ENCODE assay signal across 1 cellular context in the genomic region with DNA sequence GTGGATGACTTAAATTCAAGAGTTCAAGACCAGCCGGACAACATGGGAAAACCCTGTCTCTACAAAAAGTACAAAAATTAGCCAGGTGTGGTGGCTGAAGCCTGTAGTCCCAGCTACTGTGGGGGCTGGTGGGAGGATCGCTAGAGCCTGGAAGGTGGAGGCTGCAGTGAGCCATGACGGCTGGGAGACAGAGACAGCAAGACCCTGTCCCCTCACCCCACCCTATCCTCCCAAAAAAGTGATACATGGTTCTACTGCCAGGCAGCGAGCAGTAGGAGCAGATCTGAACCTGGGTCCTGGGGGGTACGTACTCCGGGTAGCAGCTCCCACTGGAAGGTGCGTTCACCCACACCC.
TF ChIP-seq lines count a peak whose summit lies in the region.

No MANE protein-coding gene starts in this region.

TF ChIP-seq in HepG2, 621 proteins besides CTCF, POLR2A, EP300 and RAD21 (continued from another document and continues in another):
- TF ChIP-seq MAFF (IDR thresholded peaks at IDR 0.05; ENCODE audit: low read depth, low read length), result no peak
- TF ChIP-seq ZNF101 (CRISPR knock-in tag; IDR thresholded peaks at IDR 0.05; ENCODE audit: borderline replicate concordance, low read depth), result no peak
- TF ChIP-seq, protein P1, sequence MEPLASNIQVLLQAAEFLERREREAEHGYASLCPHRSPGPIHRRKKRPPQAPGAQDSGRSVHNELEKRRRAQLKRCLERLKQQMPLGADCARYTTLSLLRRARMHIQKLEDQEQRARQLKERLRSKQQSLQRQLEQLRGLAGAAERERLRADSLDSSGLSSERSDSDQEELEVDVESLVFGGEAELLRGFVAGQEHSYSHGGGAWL (CRISPR knock-in tag; IDR thresholded peaks at IDR 0.05), result no peak
- TF ChIP-seq, protein P2, sequence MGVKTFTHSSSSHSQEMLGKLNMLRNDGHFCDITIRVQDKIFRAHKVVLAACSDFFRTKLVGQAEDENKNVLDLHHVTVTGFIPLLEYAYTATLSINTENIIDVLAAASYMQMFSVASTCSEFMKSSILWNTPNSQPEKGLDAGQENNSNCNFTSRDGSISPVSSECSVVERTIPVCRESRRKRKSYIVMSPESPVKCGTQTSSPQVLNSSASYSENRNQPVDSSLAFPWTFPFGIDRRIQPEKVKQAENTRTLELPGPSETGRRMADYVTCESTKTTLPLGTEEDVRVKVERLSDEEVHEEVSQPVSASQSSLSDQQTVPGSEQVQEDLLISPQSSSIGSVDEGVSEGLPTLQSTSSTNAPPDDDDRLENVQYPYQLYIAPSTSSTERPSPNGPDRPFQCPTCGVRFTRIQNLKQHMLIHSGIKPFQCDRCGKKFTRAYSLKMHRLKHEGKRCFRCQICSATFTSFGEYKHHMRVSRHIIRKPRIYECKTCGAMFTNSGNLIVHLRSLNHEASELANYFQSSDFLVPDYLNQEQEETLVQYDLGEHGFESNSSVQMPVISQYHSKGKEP (CRISPR knock-in tag; IDR thresholded peaks at IDR 0.05), result no peak
- no peak for TF ChIP-seq ZFP37 (CRISPR knock-in tag; IDR thresholded peaks at IDR 0.05; ENCODE audit: borderline replicate concordance)
- TF ChIP-seq, protein P3, sequence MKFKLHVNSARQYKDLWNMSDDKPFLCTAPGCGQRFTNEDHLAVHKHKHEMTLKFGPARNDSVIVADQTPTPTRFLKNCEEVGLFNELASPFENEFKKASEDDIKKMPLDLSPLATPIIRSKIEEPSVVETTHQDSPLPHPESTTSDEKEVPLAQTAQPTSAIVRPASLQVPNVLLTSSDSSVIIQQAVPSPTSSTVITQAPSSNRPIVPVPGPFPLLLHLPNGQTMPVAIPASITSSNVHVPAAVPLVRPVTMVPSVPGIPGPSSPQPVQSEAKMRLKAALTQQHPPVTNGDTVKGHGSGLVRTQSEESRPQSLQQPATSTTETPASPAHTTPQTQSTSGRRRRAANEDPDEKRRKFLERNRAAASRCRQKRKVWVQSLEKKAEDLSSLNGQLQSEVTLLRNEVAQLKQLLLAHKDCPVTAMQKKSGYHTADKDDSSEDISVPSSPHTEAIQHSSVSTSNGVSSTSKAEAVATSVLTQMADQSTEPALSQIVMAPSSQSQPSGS (CRISPR knock-in tag; IDR thresholded peaks at IDR 0.05), result no peak
- TF ChIP-seq MYNN (CRISPR knock-in tag; IDR thresholded peaks at IDR 0.05; ENCODE audit: low read depth), result no peak
- no peak for TF ChIP-seq ZNF552 (CRISPR knock-in tag; IDR thresholded peaks at IDR 0.05; ENCODE audit: borderline replicate concordance)
- TF ChIP-seq, protein P4, sequence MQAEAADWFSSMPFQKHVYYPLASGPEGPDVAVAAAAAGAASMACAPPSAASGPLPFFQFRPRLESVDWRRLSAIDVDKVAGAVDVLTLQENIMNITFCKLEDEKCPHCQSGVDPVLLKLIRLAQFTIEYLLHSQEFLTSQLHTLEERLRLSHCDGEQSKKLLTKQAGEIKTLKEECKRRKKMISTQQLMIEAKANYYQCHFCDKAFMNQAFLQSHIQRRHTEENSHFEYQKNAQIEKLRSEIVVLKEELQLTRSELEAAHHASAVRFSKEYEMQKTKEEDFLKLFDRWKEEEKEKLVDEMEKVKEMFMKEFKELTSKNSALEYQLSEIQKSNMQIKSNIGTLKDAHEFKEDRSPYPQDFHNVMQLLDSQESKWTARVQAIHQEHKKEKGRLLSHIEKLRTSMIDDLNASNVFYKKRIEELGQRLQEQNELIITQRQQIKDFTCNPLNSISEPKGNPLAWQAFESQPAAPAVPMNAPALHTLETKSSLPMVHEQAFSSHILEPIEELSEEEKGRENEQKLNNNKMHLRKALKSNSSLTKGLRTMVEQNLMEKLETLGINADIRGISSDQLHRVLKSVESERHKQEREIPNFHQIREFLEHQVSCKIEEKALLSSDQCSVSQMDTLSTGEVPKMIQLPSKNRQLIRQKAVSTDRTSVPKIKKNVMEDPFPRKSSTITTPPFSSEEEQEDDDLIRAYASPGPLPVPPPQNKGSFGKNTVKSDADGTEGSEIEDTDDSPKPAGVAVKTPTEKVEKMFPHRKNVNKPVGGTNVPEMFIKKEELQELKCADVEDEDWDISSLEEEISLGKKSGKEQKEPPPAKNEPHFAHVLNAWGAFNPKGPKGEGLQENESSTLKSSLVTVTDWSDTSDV (CRISPR knock-in tag; IDR thresholded peaks at IDR 0.05), result no peak
- TF ChIP-seq ZNF317 (CRISPR knock-in tag; IDR thresholded peaks at IDR 0.05), result no peak
- TF ChIP-seq, protein P5, sequence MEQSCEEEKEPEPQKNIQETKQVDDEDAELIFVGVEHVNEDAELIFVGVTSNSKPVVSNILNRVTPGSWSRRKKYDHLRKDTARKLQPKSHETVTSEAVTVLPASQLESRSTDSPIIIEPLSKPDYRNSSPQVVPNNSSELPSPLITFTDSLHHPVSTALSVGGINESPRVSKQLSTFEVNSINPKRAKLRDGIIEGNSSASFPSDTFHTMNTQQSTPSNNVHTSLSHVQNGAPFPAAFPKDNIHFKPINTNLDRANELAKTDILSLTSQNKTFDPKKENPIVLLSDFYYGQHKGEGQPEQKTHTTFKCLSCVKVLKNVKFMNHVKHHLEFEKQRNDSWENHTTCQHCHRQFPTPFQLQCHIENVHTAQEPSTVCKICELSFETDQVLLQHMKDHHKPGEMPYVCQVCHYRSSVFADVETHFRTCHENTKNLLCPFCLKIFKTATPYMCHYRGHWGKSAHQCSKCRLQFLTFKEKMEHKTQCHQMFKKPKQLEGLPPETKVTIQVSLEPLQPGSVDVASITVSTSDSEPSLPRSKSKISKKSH (CRISPR knock-in tag; IDR thresholded peaks at IDR 0.05; ENCODE audit: borderline replicate concordance), result 0 out of 2 replicates have a peak, but pooled peaks have one; percentile 48
- TF ChIP-seq SALL1 (CRISPR knock-in tag; IDR thresholded peaks at IDR 0.05), result 0 out of 2 replicates have a peak, but pooled peaks have one; percentile 9
- no peak for TF ChIP-seq ZNF446 (CRISPR knock-in tag; IDR thresholded peaks at IDR 0.05)
- no peak for TF ChIP-seq ZNF678 (CRISPR knock-in tag; IDR thresholded peaks at IDR 0.05)
- TF ChIP-seq ZNF577 (CRISPR knock-in tag; IDR thresholded peaks at IDR 0.05; ENCODE audit: borderline replicate concordance, low read depth), result no peak
- 0 out of 2 replicates have a peak, but pooled peaks have one; percentile 16 for TF ChIP-seq ZNF225 (CRISPR knock-in tag; IDR thresholded peaks at IDR 0.05)
- TF ChIP-seq KDM3A (CRISPR knock-in tag; IDR thresholded peaks at IDR 0.05; ENCODE audit: low read depth), result 0 out of 2 replicates have a peak, but pooled peaks have one; percentile 11
- TF ChIP-seq SPEN (CRISPR knock-in tag; IDR thresholded peaks at IDR 0.05; ENCODE audit: low read depth), result no peak
- no peak for TF ChIP-seq MAFG (CRISPR knock-in tag; IDR thresholded peaks at IDR 0.05)
- TF ChIP-seq NFE2 (CRISPR knock-in tag; IDR thresholded peaks at IDR 0.05), result no peak
- TF ChIP-seq, protein P6, sequence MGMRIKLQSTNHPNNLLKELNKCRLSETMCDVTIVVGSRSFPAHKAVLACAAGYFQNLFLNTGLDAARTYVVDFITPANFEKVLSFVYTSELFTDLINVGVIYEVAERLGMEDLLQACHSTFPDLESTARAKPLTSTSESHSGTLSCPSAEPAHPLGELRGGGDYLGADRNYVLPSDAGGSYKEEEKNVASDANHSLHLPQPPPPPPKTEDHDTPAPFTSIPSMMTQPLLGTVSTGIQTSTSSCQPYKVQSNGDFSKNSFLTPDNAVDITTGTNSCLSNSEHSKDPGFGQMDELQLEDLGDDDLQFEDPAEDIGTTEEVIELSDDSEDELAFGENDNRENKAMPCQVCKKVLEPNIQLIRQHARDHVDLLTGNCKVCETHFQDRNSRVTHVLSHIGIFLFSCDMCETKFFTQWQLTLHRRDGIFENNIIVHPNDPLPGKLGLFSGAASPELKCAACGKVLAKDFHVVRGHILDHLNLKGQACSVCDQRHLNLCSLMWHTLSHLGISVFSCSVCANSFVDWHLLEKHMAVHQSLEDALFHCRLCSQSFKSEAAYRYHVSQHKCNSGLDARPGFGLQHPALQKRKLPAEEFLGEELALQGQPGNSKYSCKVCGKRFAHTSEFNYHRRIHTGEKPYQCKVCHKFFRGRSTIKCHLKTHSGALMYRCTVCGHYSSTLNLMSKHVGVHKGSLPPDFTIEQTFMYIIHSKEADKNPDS (CRISPR knock-in tag; IDR thresholded peaks at IDR 0.05), result no peak
- TF ChIP-seq NKX3-1 (CRISPR knock-in tag; IDR thresholded peaks at IDR 0.05), result no peak
- peak; percentile 2; the same call in 1 of the 2 replicates for TF ChIP-seq POLR2AphosphoS5 (IDR thresholded peaks at IDR 0.05; ENCODE audit: low read depth, low read length)
- TF ChIP-seq ZKSCAN8 (CRISPR knock-in tag; IDR thresholded peaks at IDR 0.05; ENCODE audit: borderline replicate concordance), result no peak
- no peak for TF ChIP-seq ZNF329 (CRISPR knock-in tag; IDR thresholded peaks at IDR 0.05; ENCODE audit: low read depth)
- no peak for TF ChIP-seq ZNF3 (CRISPR knock-in tag; IDR thresholded peaks at IDR 0.05)
- TF ChIP-seq ZNF788 (CRISPR knock-in tag; IDR thresholded peaks at IDR 0.05; ENCODE audit: borderline replicate concordance), result no peak
- 0 out of 2 replicates have a peak, but pooled peaks have one; percentile 1 for TF ChIP-seq PAX8 (CRISPR knock-in tag; IDR thresholded peaks at IDR 0.05; ENCODE audit: borderline replicate concordance)
- no peak for TF ChIP-seq ZNF44 (CRISPR knock-in tag; IDR thresholded peaks at IDR 0.05)
- no peak for TF ChIP-seq MIXL1 (CRISPR knock-in tag; IDR thresholded peaks at IDR 0.05)
- TF ChIP-seq ZNF207 (IDR thresholded peaks at IDR 0.05; ENCODE audit: borderline replicate concordance), result no peak
- TF ChIP-seq ZNF235 (CRISPR knock-in tag; IDR thresholded peaks at IDR 0.05; ENCODE audit: borderline replicate concordance), result no peak
- TF ChIP-seq, protein P7, sequence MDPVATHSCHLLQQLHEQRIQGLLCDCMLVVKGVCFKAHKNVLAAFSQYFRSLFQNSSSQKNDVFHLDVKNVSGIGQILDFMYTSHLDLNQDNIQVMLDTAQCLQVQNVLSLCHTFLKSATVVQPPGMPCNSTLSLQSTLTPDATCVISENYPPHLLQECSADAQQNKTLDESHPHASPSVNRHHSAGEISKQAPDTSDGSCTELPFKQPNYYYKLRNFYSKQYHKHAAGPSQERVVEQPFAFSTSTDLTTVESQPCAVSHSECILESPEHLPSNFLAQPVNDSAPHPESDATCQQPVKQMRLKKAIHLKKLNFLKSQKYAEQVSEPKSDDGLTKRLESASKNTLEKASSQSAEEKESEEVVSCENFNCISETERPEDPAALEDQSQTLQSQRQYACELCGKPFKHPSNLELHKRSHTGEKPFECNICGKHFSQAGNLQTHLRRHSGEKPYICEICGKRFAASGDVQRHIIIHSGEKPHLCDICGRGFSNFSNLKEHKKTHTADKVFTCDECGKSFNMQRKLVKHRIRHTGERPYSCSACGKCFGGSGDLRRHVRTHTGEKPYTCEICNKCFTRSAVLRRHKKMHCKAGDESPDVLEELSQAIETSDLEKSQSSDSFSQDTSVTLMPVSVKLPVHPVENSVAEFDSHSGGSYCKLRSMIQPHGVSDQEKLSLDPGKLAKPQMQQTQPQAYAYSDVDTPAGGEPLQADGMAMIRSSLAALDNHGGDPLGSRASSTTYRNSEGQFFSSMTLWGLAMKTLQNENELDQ (CRISPR knock-in tag; IDR thresholded peaks at IDR 0.05; ENCODE audit: borderline replicate concordance), result no peak
- TF ChIP-seq EEA1 (CRISPR knock-in tag; IDR thresholded peaks at IDR 0.05; ENCODE audit: borderline replicate concordance), result no peak
- no peak for TF ChIP-seq PHF8 (CRISPR knock-in tag; IDR thresholded peaks at IDR 0.05)
- TF ChIP-seq, protein P8, sequence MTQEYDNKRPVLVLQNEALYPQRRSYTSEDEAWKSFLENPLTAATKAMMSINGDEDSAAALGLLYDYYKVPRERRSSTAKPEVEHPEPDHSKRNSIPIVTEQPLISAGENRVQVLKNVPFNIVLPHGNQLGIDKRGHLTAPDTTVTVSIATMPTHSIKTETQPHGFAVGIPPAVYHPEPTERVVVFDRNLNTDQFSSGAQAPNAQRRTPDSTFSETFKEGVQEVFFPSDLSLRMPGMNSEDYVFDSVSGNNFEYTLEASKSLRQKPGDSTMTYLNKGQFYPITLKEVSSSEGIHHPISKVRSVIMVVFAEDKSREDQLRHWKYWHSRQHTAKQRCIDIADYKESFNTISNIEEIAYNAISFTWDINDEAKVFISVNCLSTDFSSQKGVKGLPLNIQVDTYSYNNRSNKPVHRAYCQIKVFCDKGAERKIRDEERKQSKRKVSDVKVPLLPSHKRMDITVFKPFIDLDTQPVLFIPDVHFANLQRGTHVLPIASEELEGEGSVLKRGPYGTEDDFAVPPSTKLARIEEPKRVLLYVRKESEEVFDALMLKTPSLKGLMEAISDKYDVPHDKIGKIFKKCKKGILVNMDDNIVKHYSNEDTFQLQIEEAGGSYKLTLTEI (CRISPR knock-in tag; conservative IDR thresholded peaks at IDR 0.05), result no peak
- peak; percentile 77; the same call in 1 of the 2 replicates for TF ChIP-seq SSRP1 (CRISPR knock-in tag; IDR thresholded peaks at IDR 0.05)
- no peak for TF ChIP-seq SMARCE1 (IDR thresholded peaks at IDR 0.05; ENCODE audit: borderline replicate concordance)
- no peak for TF ChIP-seq ZNF30 (CRISPR knock-in tag; IDR thresholded peaks at IDR 0.05)
- TF ChIP-seq ZMYM3 (CRISPR knock-in tag; IDR thresholded peaks at IDR 0.05), result no peak
- TF ChIP-seq ZSCAN22 (CRISPR knock-in tag; IDR thresholded peaks at IDR 0.05), result no peak
- TF ChIP-seq MAF1 (CRISPR knock-in tag; IDR thresholded peaks at IDR 0.05; ENCODE audit: borderline replicate concordance), result no peak
- TF ChIP-seq, protein P9, sequence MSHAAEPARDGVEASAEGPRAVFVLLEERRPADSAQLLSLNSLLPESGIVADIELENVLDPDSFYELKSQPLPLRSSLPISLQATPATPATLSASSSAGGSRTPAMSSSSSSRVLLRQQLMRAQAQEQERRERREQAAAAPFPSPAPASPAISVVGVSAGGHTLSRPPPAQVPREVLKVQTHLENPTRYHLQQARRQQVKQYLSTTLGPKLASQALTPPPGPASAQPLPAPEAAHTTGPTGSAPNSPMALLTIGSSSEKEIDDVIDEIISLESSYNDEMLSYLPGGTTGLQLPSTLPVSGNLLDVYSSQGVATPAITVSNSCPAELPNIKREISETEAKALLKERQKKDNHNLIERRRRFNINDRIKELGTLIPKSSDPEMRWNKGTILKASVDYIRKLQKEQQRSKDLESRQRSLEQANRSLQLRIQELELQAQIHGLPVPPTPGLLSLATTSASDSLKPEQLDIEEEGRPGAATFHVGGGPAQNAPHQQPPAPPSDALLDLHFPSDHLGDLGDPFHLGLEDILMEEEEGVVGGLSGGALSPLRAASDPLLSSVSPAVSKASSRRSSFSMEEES (CRISPR knock-in tag; IDR thresholded peaks at IDR 0.05), result no peak
- no peak for TF ChIP-seq ZFP62 (CRISPR knock-in tag; IDR thresholded peaks at IDR 0.05)
- no peak for TF ChIP-seq ZNF572 (CRISPR knock-in tag; IDR thresholded peaks at IDR 0.05)
- no peak for TF ChIP-seq GLI4 (CRISPR knock-in tag; IDR thresholded peaks at IDR 0.05; ENCODE audit: borderline replicate concordance)
- no peak for TF ChIP-seq SP5 (CRISPR knock-in tag; IDR thresholded peaks at IDR 0.05; ENCODE audit: borderline replicate concordance, low read depth)
- TF ChIP-seq ZFY (CRISPR knock-in tag; IDR thresholded peaks at IDR 0.05), result peak; percentile 22; the same call in 1 of the 2 replicates
- no peak for TF ChIP-seq ZNF652 (CRISPR knock-in tag; IDR thresholded peaks at IDR 0.05; ENCODE audit: borderline replicate concordance, low read depth)
- TF ChIP-seq, protein P10, sequence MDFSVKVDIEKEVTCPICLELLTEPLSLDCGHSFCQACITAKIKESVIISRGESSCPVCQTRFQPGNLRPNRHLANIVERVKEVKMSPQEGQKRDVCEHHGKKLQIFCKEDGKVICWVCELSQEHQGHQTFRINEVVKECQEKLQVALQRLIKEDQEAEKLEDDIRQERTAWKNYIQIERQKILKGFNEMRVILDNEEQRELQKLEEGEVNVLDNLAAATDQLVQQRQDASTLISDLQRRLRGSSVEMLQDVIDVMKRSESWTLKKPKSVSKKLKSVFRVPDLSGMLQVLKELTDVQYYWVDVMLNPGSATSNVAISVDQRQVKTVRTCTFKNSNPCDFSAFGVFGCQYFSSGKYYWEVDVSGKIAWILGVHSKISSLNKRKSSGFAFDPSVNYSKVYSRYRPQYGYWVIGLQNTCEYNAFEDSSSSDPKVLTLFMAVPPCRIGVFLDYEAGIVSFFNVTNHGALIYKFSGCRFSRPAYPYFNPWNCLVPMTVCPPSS (IDR thresholded peaks at IDR 0.05), result no peak
